Comparison of ENCODE assay signal across 9 cellular contexts in genomic region chr7:65004575-65004974, GRCh38. TPM values are rescaled to one million over a fixed set of nuclear protein-coding genes. Genes with fewer than 3 reads are reported as not detected.
DNase-seq lines count a peak whose midpoint lies in the region; ATAC-seq and TF ChIP-seq lines count a peak whose summit lies in the region.
"Had no signal": no experiment of that assay in that cellular context is flagged by ENCODE, and none has a peak within 500 bp of the region (broad histone marks: within the 10 kb centered on the region; RNA-seq: fewer than 3 reads in every experiment).

No MANE protein-coding gene starts in this region.

- POLR2A ChIA-PET in SK-N-SH (lab: Yijun Ruan, JAX), result no interaction called here

- H3K27me3 Mint-ChIP-seq in endodermal cell (ENCODE audit: insufficient read depth), result no peaks in the 10 kb centered on the region

- H3K4me1 Mint-ChIP-seq in endodermal cell, result peaks cover 18% of the 10 kb centered on the region

- H3K4me1 ChIP-seq in SK-N-SH (ENCODE audit: control insufficient read depth in 1 of 2, insufficient read depth in 2 of 2, low read depth in 1 of 2, low read length in 1 of 2) (peaks cover 6 to 15% of the 10 kb centered on the region in 2 experiments; a peak in 3 of 4 replicates), endodermal cell (ENCODE audit: control insufficient read depth, insufficient read depth, low read length) (no peaks in the 10 kb centered on the region), parathyroid adenoma (peaks cover 20% of the 10 kb centered on the region)

- H2AFZ ChIP-seq in SK-N-SH (ENCODE audit: low read depth) (no peak overlapping the region), parathyroid adenoma (no peak overlapping the region)

- DNase-seq in SK-N-SH, result no peak
- peak; percentile 35 for DNase-seq in OCI-M1 (lab: John Stamatoyannopoulos, UW)
- DNase-seq in endodermal cell, result no peak
- no peak for DNase-seq in ecto neural progenitor cell (ENCODE audit: low spot score)
- DNase-seq in AG08395 (ENCODE audit: low spot score), result no peak
- no peak for DNase-seq in dedifferentiated amniotic fluid mesenchymal stem cell (ENCODE audit: extremely low spot score)
- DNase-seq: 8988T had no signal

- no peaks in the 10 kb centered on the region for H3K9me2 ChIP-seq in SK-N-SH

- H3F3A ChIP-seq in SK-N-SH (replicated peaks; ENCODE audit: insufficient read depth), result no peaks in the 10 kb centered on the region

- no peaks in the 10 kb centered on the region for H4K20me1 ChIP-seq in SK-N-SH (ENCODE audit: insufficient read depth)

- H3K36me3 Mint-ChIP-seq in endodermal cell (ENCODE audit: low read depth), result peaks cover 45% of the 10 kb centered on the region

- no peaks in the 10 kb centered on the region for H3K27me3 ChIP-seq in SK-N-SH (ENCODE audit: insufficient read depth)
- H3K27me3 ChIP-seq in endodermal cell (ENCODE audit: control insufficient read depth, insufficient read depth, low read length, poor library complexity, severe bottlenecking), result no peaks in the 10 kb centered on the region
- H3K27me3 ChIP-seq in parathyroid adenoma (ENCODE audit: control insufficient read depth, insufficient read depth, low read length), result no peaks in the 10 kb centered on the region

- no peak for TF ChIP-seq EP300 in SK-N-SH (IDR thresholded peaks at IDR 0.05; ENCODE audit: borderline replicate concordance in 1 of 2, low read depth in 1 of 2, low read length in 1 of 2)

- peak overlapping the region; percentile 96 for H3K4me3 Mint-ChIP-seq in endodermal cell

- peaks cover 5 to 27% of the 10 kb centered on the region in 2 experiments for H3K36me3 ChIP-seq in SK-N-SH (replicated peaks in 1 of 2; ENCODE audit: control insufficient read depth in 1 of 2, insufficient read depth in 2 of 2, low read length in 1 of 2)
- peaks cover 35% of the 10 kb centered on the region for H3K36me3 ChIP-seq in endodermal cell (ENCODE audit: control insufficient read depth, insufficient read depth, low read length)
- no peaks in the 10 kb centered on the region for H3K36me3 ChIP-seq in parathyroid adenoma (ENCODE audit: control insufficient read depth, insufficient read depth, low read length)

- H3K27ac ChIP-seq in SK-N-SH (ENCODE audit: low read depth in 2 of 2, low read length in 1 of 2) (no peak overlapping the region), endodermal cell (ENCODE audit: low read depth, low read length) (no peak overlapping the region), parathyroid adenoma (peak overlapping the region; percentile 3)

- WGBS in SK-N-SH (ENCODE audit: low lambda C conversion rate), result 100% methylated on average over 1 of the region's 1 CpG
- 95 to 100% methylated on average over 1 of the region's 1 CpG for WGBS in endodermal cell (ENCODE audit: insufficient coverage in 1 of 2, insufficient read length in 1 of 2), 2 experiments

- no peaks in the 10 kb centered on the region for H3K9me3 ChIP-seq in SK-N-SH
- H3K9me3 ChIP-seq in endodermal cell (ENCODE audit: control insufficient read depth, low read length), result peaks cover 37% of the 10 kb centered on the region
- no peaks in the 10 kb centered on the region for H3K9me3 ChIP-seq in parathyroid adenoma (ENCODE audit: control insufficient read depth, low read length)

- H3K9me3 Mint-ChIP-seq in endodermal cell, result peaks cover 23% of the 10 kb centered on the region

- TF ChIP-seq CTCF in SK-N-SH (IDR thresholded peaks at IDR 0.05) (no peak), endodermal cell (conservative IDR thresholded peaks at IDR 0.05) (no peak), parathyroid adenoma (IDR thresholded peaks at IDR 0.05) (no peak)

- H3K9ac ChIP-seq in SK-N-SH (no peak overlapping the region), endodermal cell (ENCODE audit: extremely low read depth, low read length, poor library complexity, severe bottlenecking) (no peak overlapping the region), parathyroid adenoma (no peak overlapping the region)

- ATAC-seq in SK-N-SH treated with all-trans-retinoic acid at 6 μM for 48 hours, result no peak

- H3K79me2 ChIP-seq in SK-N-SH (ENCODE audit: insufficient read depth) (peaks cover 69% of the 10 kb centered on the region), parathyroid adenoma (peaks cover 8% of the 10 kb centered on the region)

- peak overlapping the region; percentile 13 for H3K27ac Mint-ChIP-seq in endodermal cell

- no peak for TF ChIP-seq RAD21 in SK-N-SH (IDR thresholded peaks at IDR 0.05; ENCODE audit: low read length)

- 0 out of 4 replicates have a peak overlapping the region, but pooled peaks of 1 of the 2 experiments have one; percentile 88 for H3K4me3 ChIP-seq in SK-N-SH (ENCODE audit: low read depth in 2 of 2, low read length in 1 of 2)
- H3K4me3 ChIP-seq in endodermal cell (ENCODE audit: low read length), result peak overlapping the region; percentile 87
- no peak overlapping the region for H3K4me3 ChIP-seq in parathyroid adenoma (ENCODE audit: low read depth, low read length)

- CTCF ChIA-PET in SK-N-SH (lab: Yijun Ruan, JAX), result interaction anchor here (1.1 kb wide), 1 partner anchor 474 kb away, joined by 3 read pairs; no protein-coding TSS in a partner anchor

- H3K4me2 ChIP-seq in SK-N-SH, result peak overlapping the region; percentile 82
- H3K4me2 ChIP-seq in parathyroid adenoma (ENCODE audit: low read length), result peak overlapping the region; percentile 30

TF ChIP-seq in SK-N-SH, 30 proteins besides CTCF, POLR2A, EP300 and RAD21 (continues in another document):
- no peak for TF ChIP-seq RCOR1 (IDR thresholded peaks at IDR 0.05; ENCODE audit: low read length)
- no peak for TF ChIP-seq ELF1 (IDR thresholded peaks at IDR 0.05)
- no peak for TF ChIP-seq SIN3A (IDR thresholded peaks at IDR 0.05; ENCODE audit: borderline replicate concordance, low read depth, low read length)
- TF ChIP-seq REST (IDR thresholded peaks at IDR 0.05; ENCODE audit: low read depth, low read length), result no peak

TF ChIP-seq in SK-N-SH treated with all-trans-retinoic acid at 6 μM for 48 hours, 23 proteins besides CTCF, POLR2A, EP300 and RAD21:
- TF ChIP-seq OSR1 (CRISPR knock-in tag; IDR thresholded peaks at IDR 0.05) (no peak), ZFP30 (CRISPR knock-in tag; IDR thresholded peaks at IDR 0.05) (no peak), PATZ1 (CRISPR knock-in tag; IDR thresholded peaks at IDR 0.05; ENCODE audit: borderline replicate concordance) (no peak), TSHZ2 (CRISPR knock-in tag; IDR thresholded peaks at IDR 0.05) (no peak)
TF ChIP-seq in SK-N-SH treated with all-trans-retinoic acid at 6 μM for 48 hours: peak in this region for 0.

RNA-seq across cellular contexts. Expression of gene ERV3-1, which starts 1.9 kb away (rescaled TPM):
- 8.4 and 17.5 TPM in 2 replicates for polyA plus RNA-seq in SK-N-SH (2012; rRNA removed)
- 3.8 and 4.0 TPM in 2 replicates for polyA plus RNA-seq in SK-N-SH (2012; cell fraction: cytosol; rRNA removed)
- 39.9 and 70.9 TPM in 2 replicates for polyA plus RNA-seq in SK-N-SH (2012; cell fraction: nucleus; rRNA removed)
- total RNA-seq in endodermal cell, result 10 to 100 TPM; 38.2 to 44.6 TPM
- polyA plus RNA-seq in endodermal cell (2013, experiment 1 of 2), result 32.7 TPM
- polyA plus RNA-seq in endodermal cell (2013, experiment 2 of 2), result 31.8 TPM

RNA-seq across cellular contexts. Expression of gene ZNF117, which starts 13.7 kb away (rescaled TPM):
- polyA plus RNA-seq in SK-N-SH (2012; rRNA removed), result 3.8 and 6.5 TPM in 2 replicates
- 1.8 and 2.0 TPM in 2 replicates for polyA plus RNA-seq in SK-N-SH (2012; cell fraction: cytosol; rRNA removed)
- 12.5 and 31.0 TPM in 2 replicates for polyA plus RNA-seq in SK-N-SH (2012; cell fraction: nucleus; rRNA removed)
- 10 to 100 TPM; 32.4 to 40.6 TPM for total RNA-seq in endodermal cell
- 27.1 TPM for polyA plus RNA-seq in endodermal cell (2013, experiment 1 of 2)
- 29.3 TPM for polyA plus RNA-seq in endodermal cell (2013, experiment 2 of 2)
